In the genomic region with DNA sequence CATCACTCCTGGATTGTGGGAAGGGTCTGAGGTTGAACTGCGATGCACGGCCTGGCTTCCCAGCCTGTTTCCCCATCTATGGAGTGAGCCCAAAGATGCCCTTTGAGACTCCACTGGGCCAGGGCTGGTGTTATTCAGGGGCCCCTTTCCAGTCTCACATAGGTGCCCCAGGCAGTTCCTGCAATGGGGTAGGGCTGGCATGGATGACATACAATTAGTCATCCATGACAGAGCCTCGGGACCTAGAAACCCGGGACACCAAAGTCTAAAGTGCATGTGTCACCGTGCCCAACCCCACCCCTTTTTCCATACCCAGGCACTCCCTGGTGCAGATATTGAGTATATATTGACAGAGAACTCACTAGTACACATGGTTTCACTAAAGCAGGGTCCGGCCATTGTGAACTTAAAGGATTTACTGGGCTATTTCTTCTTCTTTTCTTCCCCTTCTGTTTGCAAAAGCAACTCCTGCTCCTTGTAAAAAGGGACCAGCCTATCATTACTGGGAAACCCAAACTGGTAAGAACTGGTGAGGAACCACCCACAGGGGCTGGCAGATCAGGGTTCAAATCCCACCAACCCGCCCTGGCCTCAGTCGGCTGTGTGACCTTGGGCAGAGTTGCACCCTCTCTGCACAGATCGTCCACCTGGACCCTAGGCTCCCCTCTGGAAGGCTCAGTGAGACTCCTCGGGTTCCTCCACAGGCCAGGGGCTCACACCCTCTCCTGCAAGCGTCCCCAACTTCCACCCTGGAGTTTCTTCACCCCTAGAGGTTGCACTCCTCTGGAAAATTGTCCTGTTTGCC, we compare ENCODE assay signal across 11 cellular contexts. TPM values are rescaled to one million over a fixed set of nuclear protein-coding genes. Genes with fewer than 3 reads are reported as not detected.
A peak's percentile ranks its signal among the peaks of the same experiment; 100 is the strongest.
DNase-seq lines count a peak whose midpoint lies in the region; ATAC-seq and TF ChIP-seq lines count a peak whose summit lies in the region.
"Had no signal": no experiment of that assay in that cellular context is flagged by ENCODE, and none has a peak within 500 bp of the region (broad histone marks: within the 10 kb centered on the region; RNA-seq: fewer than 3 reads in every experiment).

No MANE protein-coding gene starts in this region.

- H3K27me3 Mint-ChIP-seq in naive thymus-derived CD4-positive, alpha-beta T cell, result peaks cover 0 to 26% (median 0%) of the 10 kb centered on the region in 5 donors
- H3K27me3 Mint-ChIP-seq in endodermal cell (ENCODE audit: insufficient read depth), result peaks cover 35% of the 10 kb centered on the region

- H3K9ac ChIP-seq in endodermal cell (ENCODE audit: extremely low read depth, low read length, poor library complexity, severe bottlenecking), result no peak overlapping the region

- H3K27ac Mint-ChIP-seq in naive thymus-derived CD4-positive, alpha-beta T cell, result peak overlapping the region in 4 of 9 donors; percentile 16 to 54 (median 31)
- H3K27ac Mint-ChIP-seq in endodermal cell, result no peak overlapping the region
- H3K27ac Mint-ChIP-seq: CD4-positive, CD25-positive, alpha-beta regulatory T cell had no signal

- peaks cover 11 to 60% (median 43%) of the 10 kb centered on the region in 7 donors for H3K4me1 Mint-ChIP-seq in naive thymus-derived CD4-positive, alpha-beta T cell
- no peaks in the 10 kb centered on the region for H3K4me1 Mint-ChIP-seq in endodermal cell

- intact Hi-C loops in naive thymus-derived CD4-positive, alpha-beta T cell (cut with micrococcal nuclease), result loop anchor here in 1 of 2 donors (10.0 kb wide), 1 partner anchor 137 kb away; the partner anchor contains the start of gene CCDC124

- H3K9me3 ChIP-seq in naive thymus-derived CD4-positive, alpha-beta T cell (ENCODE audit: control insufficient read depth in 2 of 3, low read length in 3 of 3), result no peaks in the 10 kb centered on the region
- H3K9me3 ChIP-seq in endodermal cell (ENCODE audit: control insufficient read depth, low read length), result no peaks in the 10 kb centered on the region

- H3K4me3 ChIP-seq in naive thymus-derived CD4-positive, alpha-beta T cell (ENCODE audit: low read length), result no peak overlapping the region
- H3K4me3 ChIP-seq in endodermal cell (ENCODE audit: low read length), result no peak overlapping the region

- peak; percentile 64 for ATAC-seq in naive thymus-derived CD4-positive, alpha-beta T cell
- no peak for ATAC-seq in omental fat pad (ENCODE audit: low FRiP score)

- no peak for TF ChIP-seq CTCF in omental fat pad (IDR thresholded peaks at IDR 0.05)
- no peak for TF ChIP-seq CTCF in endodermal cell (conservative IDR thresholded peaks at IDR 0.05)

- no peaks in the 10 kb centered on the region for H3K27me3 ChIP-seq in naive thymus-derived CD4-positive, alpha-beta T cell (ENCODE audit: control insufficient read depth in 2 of 2, insufficient read depth in 2 of 2, low read length in 2 of 2)
- H3K27me3 ChIP-seq in endodermal cell (ENCODE audit: control insufficient read depth, insufficient read depth, low read length, poor library complexity, severe bottlenecking), result peaks cover 23% of the 10 kb centered on the region

- DNase-seq in stimulated activated naive CD4-positive, alpha-beta T cell treated with Interleukin-2 at 50 U/mL for 16 hours (lab: John Stamatoyannopoulos, UW), result peak; percentile 56
- no peak for DNase-seq in stimulated activated naive CD4-positive, alpha-beta T cell (lab: John Stamatoyannopoulos, UW)
- peak; percentile 63 for DNase-seq in activated T-cell treated with anti-CD3 and anti-CD28 coated beads for 48 hours (ENCODE audit: low read depth)
- no peak for DNase-seq in naive thymus-derived CD4-positive, alpha-beta T cell
- no peak for DNase-seq in putamen (ENCODE audit: low spot score)
- no peak for DNase-seq in omental fat pad (ENCODE audit: low spot score)
- DNase-seq in NCI-H187 treated with DMSO at 0.1 percent for 48 hours (lab: John Stamatoyannopoulos, UW), result no peak
- DNase-seq in endodermal cell, result no peak
- DNase-seq: amniotic stem cell; CD4-positive, CD25-positive, alpha-beta regulatory T cell had no signal

- no peaks in the 10 kb centered on the region for H3K9me3 Mint-ChIP-seq in naive thymus-derived CD4-positive, alpha-beta T cell
- H3K9me3 Mint-ChIP-seq in endodermal cell, result no peaks in the 10 kb centered on the region
- H3K9me3 Mint-ChIP-seq: CD4-positive, CD25-positive, alpha-beta regulatory T cell had no signal

- no peaks in the 10 kb centered on the region for H3K36me3 ChIP-seq in naive thymus-derived CD4-positive, alpha-beta T cell (ENCODE audit: control insufficient read depth in 2 of 3, insufficient read depth in 3 of 3, low read length in 3 of 3)
- no peaks in the 10 kb centered on the region for H3K36me3 ChIP-seq in endodermal cell (ENCODE audit: control insufficient read depth, insufficient read depth, low read length)

- 76 to 87% methylated on average over 11 of the region's 11 CpGs for WGBS in endodermal cell (ENCODE audit: insufficient coverage in 1 of 2, insufficient read length in 1 of 2), 2 experiments

- peaks cover 19 to 53% of the 10 kb centered on the region in 2 donors for H3K4me1 ChIP-seq in naive thymus-derived CD4-positive, alpha-beta T cell (ENCODE audit: control insufficient read depth in 2 of 2, insufficient read depth in 2 of 2, low read length in 2 of 2)
- no peaks in the 10 kb centered on the region for H3K4me1 ChIP-seq in endodermal cell (ENCODE audit: control insufficient read depth, insufficient read depth, low read length)

- no peak overlapping the region for H3K27ac ChIP-seq in naive thymus-derived CD4-positive, alpha-beta T cell (ENCODE audit: low read depth, low read length)
- H3K27ac ChIP-seq in endodermal cell (ENCODE audit: low read depth, low read length), result no peak overlapping the region

- peaks cover 0 to 4% (median 0%) of the 10 kb centered on the region in 5 donors for H3K36me3 Mint-ChIP-seq in naive thymus-derived CD4-positive, alpha-beta T cell
- H3K36me3 Mint-ChIP-seq in endodermal cell (ENCODE audit: low read depth), result no peaks in the 10 kb centered on the region
- H3K36me3 Mint-ChIP-seq: CD4-positive, CD25-positive, alpha-beta regulatory T cell had no signal

- POLR2A ChIA-PET in naive thymus-derived CD4-positive, alpha-beta T cell (lab: Charles Lee), result interaction anchor here (0.5 kb wide), 1 partner anchor 15 kb away, joined by 3 read pairs; no protein-coding TSS in a partner anchor

- peak overlapping the region in 1 of 10 donors; percentile 31 for H3K4me3 Mint-ChIP-seq in naive thymus-derived CD4-positive, alpha-beta T cell
- no peak overlapping the region for H3K4me3 Mint-ChIP-seq in endodermal cell

- CTCF ChIA-PET in naive thymus-derived CD4-positive, alpha-beta T cell (lab: Charles Lee), result no interaction called here

RNA-seq across cellular contexts. Expression of gene B3GNT3, which starts 2.7 kb away (rescaled TPM):
- under 1 TPM in 2 of 5 experiments, not detected in 3; 0.53 to 0.96 TPM for total RNA-seq in naive thymus-derived CD4-positive, alpha-beta T cell
- 1 to 10 TPM in 1 of 2 donors, under 1 TPM in 1; 0.43 to 1.0 TPM for polyA plus RNA-seq in naive thymus-derived CD4-positive, alpha-beta T cell
- total RNA-seq in omental fat pad, result under 1 TPM in 2 of 4 donors, not detected in 2; 0.19 to 0.32 TPM
- 1 to 10 TPM in 1 of 2 donors, under 1 TPM in 1; 0.70 to 1.2 TPM for total RNA-seq in endodermal cell
- polyA plus RNA-seq in endodermal cell (2013, experiment 1 of 2), result 0.18 TPM
- polyA plus RNA-seq in endodermal cell (2013, experiment 2 of 2), result not detected
- total RNA-seq: pulmonary artery endothelial cell had no signal

RNA-seq across cellular contexts. Expression of gene INSL3, which starts 23.7 kb away (rescaled TPM):
- total RNA-seq in naive thymus-derived CD4-positive, alpha-beta T cell, result 10 to 100 TPM in 1 of 5 experiments, 1 to 10 TPM in 4; 5.5 to 11.1 (median 8.2) TPM
- 1 to 10 TPM; 2.0 to 6.0 TPM for polyA plus RNA-seq in naive thymus-derived CD4-positive, alpha-beta T cell
- total RNA-seq in omental fat pad (1 to 10 TPM in 1 of 4 donors, not detected in 3; 2.7 TPM), endodermal cell (under 1 TPM in 1 of 2 donors, not detected in 1; 0.80 TPM)
- polyA plus RNA-seq in endodermal cell (2013, experiment 1 of 2), result not detected
- polyA plus RNA-seq in endodermal cell (2013, experiment 2 of 2), result not detected
- total RNA-seq: pulmonary artery endothelial cell had no signal

RNA-seq across cellular contexts. Expression of gene FCHO1, which starts 46.3 kb away (rescaled TPM):
- total RNA-seq in naive thymus-derived CD4-positive, alpha-beta T cell, result 100 to 1,000 TPM in 2 of 5 experiments, 10 to 100 TPM in 3; 73.2 to 107 (median 87.7) TPM
- 10 to 100 TPM; 14.7 to 43.4 TPM for polyA plus RNA-seq in naive thymus-derived CD4-positive, alpha-beta T cell
- total RNA-seq in omental fat pad (1 to 10 TPM; 3.1 to 7.4 (median 4.9) TPM), endodermal cell (10 to 100 TPM in 1 of 2 donors, 1 to 10 TPM in 1; 8.5 to 10.2 TPM)
- 18.8 TPM for polyA plus RNA-seq in endodermal cell (2013, experiment 1 of 2)
- 15.9 TPM for polyA plus RNA-seq in endodermal cell (2013, experiment 2 of 2)

RNA-seq across cellular contexts. Expression of gene JAK3, which starts 50.2 kb away (rescaled TPM):
- total RNA-seq in naive thymus-derived CD4-positive, alpha-beta T cell, result 100 to 1,000 TPM; 154 to 296 (median 202) TPM
- polyA plus RNA-seq in naive thymus-derived CD4-positive, alpha-beta T cell, result 100 to 1,000 TPM; 125 to 153 TPM
- total RNA-seq in omental fat pad, result 10 to 100 TPM in 2 of 4 donors, 1 to 10 TPM in 2; 2.3 to 25.1 (median 13.4) TPM
- 1 to 10 TPM; 2.8 to 3.2 TPM for total RNA-seq in endodermal cell
- 2.7 TPM for polyA plus RNA-seq in endodermal cell (2013, experiment 1 of 2)
- 3.0 TPM for polyA plus RNA-seq in endodermal cell (2013, experiment 2 of 2)

Comparison
In these comparisons a context has a peak if more than half of its experiments do, and no peak if none do; other contexts are left out.
1. DNase-seq: peak in stimulated activated naive CD4-positive, alpha-beta T cell treated with Interleukin-2 at 50 U/mL for 16 hours (single experiment) and activated T-cell treated with anti-CD3 and anti-CD28 coated beads for 48 hours (single experiment); none in stimulated activated naive CD4-positive, alpha-beta T cell (0 of 6), naive thymus-derived CD4-positive, alpha-beta T cell (0 of 9), putamen (single experiment), omental fat pad (single experiment), NCI-H187 treated with DMSO at 0.1 percent for 48 hours (single experiment) and endodermal cell (single experiment).
2. RNA of gene FCHO1, which starts 46.3 kb away (total RNA-seq): 73.2 to 107 TPM in naive thymus-derived CD4-positive, alpha-beta T cell; 8.5 to 10.2 TPM in endodermal cell and 3.1 to 7.4 TPM in omental fat pad; every median in the first group is over 4 times any median in the second.